ENCODE assay signal across 8 cellular contexts in the genomic region with DNA sequence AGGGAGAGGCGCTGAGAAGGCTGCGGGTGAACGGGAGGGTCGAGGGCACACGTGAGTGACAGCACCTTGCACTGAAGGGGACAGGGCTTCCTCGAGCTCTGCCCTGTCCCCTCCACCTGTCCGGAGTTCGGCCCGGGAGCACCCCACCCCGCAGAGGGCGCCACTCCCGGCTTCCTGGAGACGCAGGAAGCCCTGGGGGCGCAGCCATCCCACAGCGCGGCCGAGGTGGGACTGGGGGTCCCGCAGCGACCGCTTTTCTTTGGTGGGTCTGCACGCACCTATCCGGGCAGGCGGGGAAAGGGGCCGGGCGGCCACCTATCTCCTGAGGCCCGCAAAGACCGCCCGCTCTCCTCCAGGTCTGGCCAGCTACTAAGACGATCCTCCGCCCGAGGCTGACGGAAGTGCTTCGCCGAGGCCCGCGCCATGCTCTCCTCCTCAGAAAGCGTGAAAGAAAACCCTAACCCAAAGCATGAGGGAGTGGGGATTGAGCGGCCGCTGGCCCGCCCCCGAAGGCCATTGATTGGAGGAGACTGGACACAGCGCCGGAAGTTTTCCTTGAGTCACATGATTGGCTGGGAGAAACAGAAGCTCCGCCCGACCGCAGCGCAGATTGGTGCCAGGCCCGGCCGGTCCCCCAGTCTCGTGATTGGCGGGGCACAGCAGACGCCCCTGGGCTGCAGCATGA. TPM values are rescaled to one million over a fixed set of nuclear protein-coding genes. Genes with fewer than 3 reads are reported as not detected.
A peak's percentile ranks its signal among the peaks of the same experiment; 100 is the strongest.
DNase-seq lines count a peak whose midpoint lies in the region; ATAC-seq, FAIRE-seq and TF ChIP-seq lines count a peak whose summit lies in the region.

No MANE protein-coding gene starts in this region.

- peak; percentile 88 for DNase-seq in AG09309 (ENCODE audit: low read depth)
- peak; percentile 93 for DNase-seq in NCI-H345 (lab: John Stamatoyannopoulos, UW)
- peak; percentile 98 for DNase-seq in cerebellum (ENCODE audit: low spot score)
- DNase-seq in kidney = peak; percentile 98
- DNase-seq in stimulated activated CD4-positive, alpha-beta T cell treated with anti-CD3 and anti-CD28 coated beads, Interleukin-15, amount 100 ng/mL, for 24 hours = peak; percentile 98

- H3K4me3 ChIP-seq in AG09309 (ENCODE audit: control insufficient read depth, low read depth, low read length) (peak overlapping the region; percentile 84), kidney (ENCODE audit: low read length in 2 of 2) (peak overlapping the region; percentile 53 to 74)

- intact Hi-C loops in kidney (cut with DNase I) = no loop called here

- peaks cover 0 to 2% of the 10 kb centered on the region in 2 donors for H3K36me3 ChIP-seq in kidney (ENCODE audit: control insufficient read depth in 1 of 2, insufficient read depth in 2 of 2, low read length in 2 of 2)

- FAIRE-seq in kidney (lab: Jason Lieb, UNC) = peak; percentile 93

- ATAC-seq in GM18909 (IDR thresholded peaks at IDR 0.05; ENCODE audit: poor library complexity, unreplicated experiment) (peak; percentile 89), HG03175 (IDR thresholded peaks at IDR 0.05; ENCODE audit: unreplicated experiment) (peak; percentile 93)
- ATAC-seq in activated CD4-positive, CD25-positive, alpha-beta regulatory T cell treated with anti-CD3 and anti-CD28 coated beads, Interleukin-2, amount 50 U/mL, for 24 hours = peak; percentile 95 to 96

- peak overlapping the region; percentile 11 to 77 for H3K9ac ChIP-seq in kidney (ENCODE audit: low read length in 2 of 2)

- TF ChIP-seq CTCF in AG09309 (IDR thresholded peaks at IDR 0.05; ENCODE audit: control insufficient read depth, insufficient read depth, low read depth, low read length, missing control alignments) (peak; percentile 43), kidney (IDR thresholded peaks at IDR 0.05; ENCODE audit: borderline replicate concordance, extremely low read depth, insufficient read depth) (no peak)

- H3K27ac ChIP-seq in kidney (ENCODE audit: low read depth in 2 of 2, low read length in 2 of 2) = peak overlapping the region; percentile 41 to 59

- H3K9me3 ChIP-seq in kidney (ENCODE audit: control insufficient read depth in 1 of 2, low read length in 2 of 2) = no peaks in the 10 kb centered on the region

- peaks cover 0 to 6% of the 10 kb centered on the region in 2 donors for H3K4me1 ChIP-seq in kidney (ENCODE audit: control insufficient read depth in 1 of 2, insufficient read depth in 1 of 2, low read depth in 1 of 2, low read length in 2 of 2)

RNA-seq across cellular contexts. Expression of gene DDX19A, which starts 34.4 kb away (rescaled TPM):
- 32.2 TPM for total RNA-seq in cerebellum
- 34.8 TPM for total RNA-seq in kidney
- 19.8 TPM for polyA plus RNA-seq in kidney (ENCODE audit: insufficient read depth, low read depth, low replicate concordance)

RNA-seq across cellular contexts. Expression of gene ST3GAL2, which starts 57.8 kb away (rescaled TPM):
- 30.3 TPM for total RNA-seq in cerebellum
- total RNA-seq in kidney = 28.6 TPM
- 10.6 TPM for polyA plus RNA-seq in kidney (ENCODE audit: insufficient read depth, low read depth, low replicate concordance)

Comparison
In these comparisons a context has a peak if more than half of its experiments do, and no peak if none do; other contexts are left out.
1. Peak in every context shown above with its lines: DNase-seq, ATAC-seq, H3K4me3 ChIP-seq and H3K27ac ChIP-seq.